Comparison of ENCODE assay signal across 1 cellular context in genomic region chr9:35102769-35103659, GRCh38.
TF ChIP-seq lines count a peak whose summit lies in the region.

Gene STOML2, minus strand, starts transcription at chr9:35103131. Its CDS starts 37 bp downstream, at chr9:35103094.

TF ChIP-seq in K562, 482 proteins besides CTCF, POLR2A, EP300 and RAD21 (continued from another document and continues in another):
- TF ChIP-seq, protein P1, sequence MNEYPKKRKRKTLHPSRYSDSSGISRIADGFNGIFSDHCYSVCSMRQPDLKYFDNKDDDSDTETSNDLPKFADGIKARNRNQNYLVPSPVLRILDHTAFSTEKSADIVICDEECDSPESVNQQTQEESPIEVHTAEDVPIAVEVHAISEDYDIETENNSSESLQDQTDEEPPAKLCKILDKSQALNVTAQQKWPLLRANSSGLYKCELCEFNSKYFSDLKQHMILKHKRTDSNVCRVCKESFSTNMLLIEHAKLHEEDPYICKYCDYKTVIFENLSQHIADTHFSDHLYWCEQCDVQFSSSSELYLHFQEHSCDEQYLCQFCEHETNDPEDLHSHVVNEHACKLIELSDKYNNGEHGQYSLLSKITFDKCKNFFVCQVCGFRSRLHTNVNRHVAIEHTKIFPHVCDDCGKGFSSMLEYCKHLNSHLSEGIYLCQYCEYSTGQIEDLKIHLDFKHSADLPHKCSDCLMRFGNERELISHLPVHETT (CRISPR knock-in tag; conservative IDR thresholded peaks at IDR 0.05 in 1 of 2, IDR thresholded peaks at IDR 0.05 in 1 of 2) = no peak
- TF ChIP-seq SAFB (IDR thresholded peaks at IDR 0.05; ENCODE audit: borderline replicate concordance, low read depth, low read length) (no peak), MTA3 (IDR thresholded peaks at IDR 0.05; ENCODE audit: borderline replicate concordance) (0 out of 2 replicates have a peak, but pooled peaks have one; percentile 62), MAFK (IDR thresholded peaks at IDR 0.05; ENCODE audit: low read length) (no peak), ZNF41 (CRISPR knock-in tag; conservative IDR thresholded peaks at IDR 0.05) (no peak), HIVEP1 (CRISPR knock-in tag; IDR thresholded peaks at IDR 0.05) (no peak), TOE1 (IDR thresholded peaks at IDR 0.05; ENCODE audit: borderline replicate concordance) (peak; percentile 69; the same call in 1 of the 2 replicates), TOE1 (CRISPR knock-in tag; IDR thresholded peaks at IDR 0.05; ENCODE audit: borderline replicate concordance, low read depth) (no peak), RNF2 (IDR thresholded peaks at IDR 0.05) (no peak), ILK (tag; IDR thresholded peaks at IDR 0.05; ENCODE audit: borderline replicate concordance, low read depth) (no peak), ARID2 (IDR thresholded peaks at IDR 0.05) (no peak), CCNT2 (IDR thresholded peaks at IDR 0.05; ENCODE audit: borderline replicate concordance, extremely low read depth, insufficient read length, low read depth, low read length) (peak; percentile 41), ZNF124 (CRISPR knock-in tag; IDR thresholded peaks at IDR 0.05) (no peak), DACH1 (IDR thresholded peaks at IDR 0.05; ENCODE audit: partially characterized antibody) (no peak), DIDO1 (tag; IDR thresholded peaks at IDR 0.05; ENCODE audit: low read depth) (peak; percentile 87), SMARCB1 (IDR thresholded peaks at IDR 0.05; ENCODE audit: insufficient read length, low read depth) (no peak), VEZF1 (CRISPR knock-in tag; IDR thresholded peaks at IDR 0.05) (peak; percentile 100), THAP12 (CRISPR knock-in tag; IDR thresholded peaks at IDR 0.05) (peak; percentile 52; the same call in 1 of the 2 replicates), MXI1 (IDR thresholded peaks at IDR 0.05; ENCODE audit: low read depth, low read length) (peak; percentile 83), STAT5B (CRISPR knock-in tag; IDR thresholded peaks at IDR 0.05) (no peak), RBM25 (IDR thresholded peaks at IDR 0.05; ENCODE audit: low read depth, low read length, severe bottlenecking) (peak; percentile 55), LEF1 (IDR thresholded peaks at IDR 0.05) (no peak), CGGBP1 (CRISPR knock-in tag; IDR thresholded peaks at IDR 0.05) (no peak), BHLHE40 (IDR thresholded peaks at IDR 0.05; ENCODE audit: low read length) (no peak), IRF2 (CRISPR knock-in tag; IDR thresholded peaks at IDR 0.05) (no peak), ZNF174 (CRISPR knock-in tag; IDR thresholded peaks at IDR 0.05) (no peak), ZNF347 (CRISPR knock-in tag; IDR thresholded peaks at IDR 0.05; ENCODE audit: low read depth) (no peak), SMAD2 (IDR thresholded peaks at IDR 0.05; ENCODE audit: low read depth, low read length) (no peak), ZNF165 (CRISPR knock-in tag; IDR thresholded peaks at IDR 0.05; ENCODE audit: borderline replicate concordance) (no peak), ZNF407 (IDR thresholded peaks at IDR 0.05; ENCODE audit: low read depth) (no peak), ZNF324 (CRISPR knock-in tag; IDR thresholded peaks at IDR 0.05) (no peak), GTF2A2 (tag; IDR thresholded peaks at IDR 0.05) (no peak), POLR2G (IDR thresholded peaks at IDR 0.05; ENCODE audit: low read depth, low read length) (peak; percentile 94), POLR2B (IDR thresholded peaks at IDR 0.05; ENCODE audit: low read depth, partially characterized antibody) (peak; percentile 52), ZKSCAN3 (CRISPR knock-in tag; IDR thresholded peaks at IDR 0.05) (no peak), CC2D1A (IDR thresholded peaks at IDR 0.05) (no peak), HMGXB4 (CRISPR knock-in tag; IDR thresholded peaks at IDR 0.05) (no peak), DPF2 (IDR thresholded peaks at IDR 0.05) (0 out of 2 replicates have a peak, but pooled peaks have one; percentile 18)
- TF ChIP-seq, protein P2, sequence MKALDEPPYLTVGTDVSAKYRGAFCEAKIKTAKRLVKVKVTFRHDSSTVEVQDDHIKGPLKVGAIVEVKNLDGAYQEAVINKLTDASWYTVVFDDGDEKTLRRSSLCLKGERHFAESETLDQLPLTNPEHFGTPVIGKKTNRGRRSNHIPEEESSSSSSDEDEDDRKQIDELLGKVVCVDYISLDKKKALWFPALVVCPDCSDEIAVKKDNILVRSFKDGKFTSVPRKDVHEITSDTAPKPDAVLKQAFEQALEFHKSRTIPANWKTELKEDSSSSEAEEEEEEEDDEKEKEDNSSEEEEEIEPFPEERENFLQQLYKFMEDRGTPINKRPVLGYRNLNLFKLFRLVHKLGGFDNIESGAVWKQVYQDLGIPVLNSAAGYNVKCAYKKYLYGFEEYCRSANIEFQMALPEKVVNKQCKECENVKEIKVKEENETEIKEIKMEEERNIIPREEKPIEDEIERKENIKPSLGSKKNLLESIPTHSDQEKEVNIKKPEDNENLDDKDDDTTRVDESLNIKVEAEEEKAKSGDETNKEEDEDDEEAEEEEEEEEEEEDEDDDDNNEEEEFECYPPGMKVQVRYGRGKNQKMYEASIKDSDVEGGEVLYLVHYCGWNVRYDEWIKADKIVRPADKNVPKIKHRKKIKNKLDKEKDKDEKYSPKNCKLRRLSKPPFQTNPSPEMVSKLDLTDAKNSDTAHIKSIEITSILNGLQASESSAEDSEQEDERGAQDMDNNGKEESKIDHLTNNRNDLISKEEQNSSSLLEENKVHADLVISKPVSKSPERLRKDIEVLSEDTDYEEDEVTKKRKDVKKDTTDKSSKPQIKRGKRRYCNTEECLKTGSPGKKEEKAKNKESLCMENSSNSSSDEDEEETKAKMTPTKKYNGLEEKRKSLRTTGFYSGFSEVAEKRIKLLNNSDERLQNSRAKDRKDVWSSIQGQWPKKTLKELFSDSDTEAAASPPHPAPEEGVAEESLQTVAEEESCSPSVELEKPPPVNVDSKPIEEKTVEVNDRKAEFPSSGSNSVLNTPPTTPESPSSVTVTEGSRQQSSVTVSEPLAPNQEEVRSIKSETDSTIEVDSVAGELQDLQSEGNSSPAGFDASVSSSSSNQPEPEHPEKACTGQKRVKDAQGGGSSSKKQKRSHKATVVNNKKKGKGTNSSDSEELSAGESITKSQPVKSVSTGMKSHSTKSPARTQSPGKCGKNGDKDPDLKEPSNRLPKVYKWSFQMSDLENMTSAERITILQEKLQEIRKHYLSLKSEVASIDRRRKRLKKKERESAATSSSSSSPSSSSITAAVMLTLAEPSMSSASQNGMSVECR (CRISPR knock-in tag; IDR thresholded peaks at IDR 0.05) = peak; percentile 71
- TF ChIP-seq, protein P3, sequence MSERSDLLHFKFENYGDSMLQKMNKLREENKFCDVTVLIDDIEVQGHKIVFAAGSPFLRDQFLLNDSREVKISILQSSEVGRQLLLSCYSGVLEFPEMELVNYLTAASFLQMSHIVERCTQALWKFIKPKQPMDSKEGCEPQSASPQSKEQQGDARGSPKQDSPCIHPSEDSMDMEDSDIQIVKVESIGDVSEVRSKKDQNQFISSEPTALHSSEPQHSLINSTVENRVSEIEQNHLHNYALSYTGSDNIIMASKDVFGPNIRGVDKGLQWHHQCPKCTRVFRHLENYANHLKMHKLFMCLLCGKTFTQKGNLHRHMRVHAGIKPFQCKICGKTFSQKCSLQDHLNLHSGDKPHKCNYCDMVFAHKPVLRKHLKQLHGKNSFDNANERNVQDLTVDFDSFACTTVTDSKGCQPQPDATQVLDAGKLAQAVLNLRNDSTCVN (CRISPR knock-in tag; IDR thresholded peaks at IDR 0.05) = no peak
- TF ChIP-seq, protein P4, sequence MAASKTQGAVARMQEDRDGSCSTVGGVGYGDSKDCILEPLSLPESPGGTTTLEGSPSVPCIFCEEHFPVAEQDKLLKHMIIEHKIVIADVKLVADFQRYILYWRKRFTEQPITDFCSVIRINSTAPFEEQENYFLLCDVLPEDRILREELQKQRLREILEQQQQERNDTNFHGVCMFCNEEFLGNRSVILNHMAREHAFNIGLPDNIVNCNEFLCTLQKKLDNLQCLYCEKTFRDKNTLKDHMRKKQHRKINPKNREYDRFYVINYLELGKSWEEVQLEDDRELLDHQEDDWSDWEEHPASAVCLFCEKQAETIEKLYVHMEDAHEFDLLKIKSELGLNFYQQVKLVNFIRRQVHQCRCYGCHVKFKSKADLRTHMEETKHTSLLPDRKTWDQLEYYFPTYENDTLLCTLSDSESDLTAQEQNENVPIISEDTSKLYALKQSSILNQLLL (CRISPR knock-in tag; IDR thresholded peaks at IDR 0.05; ENCODE audit: borderline replicate concordance) = no peak
